ENCODE assay signal across 1 cellular context in the genomic region with DNA sequence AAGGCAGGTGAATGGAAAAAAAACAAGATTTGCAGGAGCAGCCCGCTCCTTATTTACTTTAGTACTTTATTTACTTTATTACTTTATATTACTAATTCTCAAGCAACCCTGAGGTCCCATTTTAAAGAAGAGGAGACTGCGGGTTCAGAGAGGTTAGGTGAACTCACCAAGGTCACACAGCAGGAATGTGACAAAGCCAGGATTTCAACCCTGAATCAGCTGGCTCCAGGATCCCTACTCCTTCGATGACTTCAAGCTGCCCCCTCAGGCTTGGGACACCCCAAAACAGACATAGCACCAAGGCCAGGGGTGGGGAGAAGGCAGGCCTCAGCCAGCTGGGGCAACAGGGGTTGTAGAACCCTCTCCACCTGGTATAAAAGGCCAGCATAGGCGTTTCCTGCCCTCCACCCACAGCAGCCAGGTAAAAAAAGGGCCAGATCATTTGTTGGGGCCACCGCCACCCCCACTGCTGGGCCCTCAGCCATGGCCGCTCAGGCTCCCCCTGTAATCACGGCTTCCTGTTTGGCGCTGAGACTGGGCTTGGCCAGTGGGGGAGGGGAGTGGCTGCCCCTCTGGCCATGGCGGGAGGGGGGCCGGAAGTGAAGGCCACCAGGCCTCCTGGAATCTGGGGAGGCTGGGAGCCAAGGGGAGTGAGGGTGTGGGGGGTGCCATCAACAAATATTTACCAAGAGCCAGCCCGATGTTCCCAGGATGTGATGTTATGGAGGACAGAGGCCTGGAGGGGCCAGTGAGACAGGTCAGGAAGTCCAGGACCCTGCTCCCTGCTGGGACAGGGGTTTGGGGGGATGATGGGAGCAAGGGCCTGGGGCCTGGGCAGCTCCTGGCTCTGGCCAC.
TF ChIP-seq lines count a peak whose summit lies in the region.

No MANE protein-coding gene starts in this region.

TF ChIP-seq in K562, 482 proteins besides CTCF, POLR2A, EP300 and RAD21 (continued from another document):
- TF ChIP-seq ZNF609 (CRISPR knock-in tag; IDR thresholded peaks at IDR 0.05; ENCODE audit: borderline replicate concordance) = no peak
- TF ChIP-seq TRIM24 (IDR thresholded peaks at IDR 0.05) = no peak
- TF ChIP-seq, protein P1, sequence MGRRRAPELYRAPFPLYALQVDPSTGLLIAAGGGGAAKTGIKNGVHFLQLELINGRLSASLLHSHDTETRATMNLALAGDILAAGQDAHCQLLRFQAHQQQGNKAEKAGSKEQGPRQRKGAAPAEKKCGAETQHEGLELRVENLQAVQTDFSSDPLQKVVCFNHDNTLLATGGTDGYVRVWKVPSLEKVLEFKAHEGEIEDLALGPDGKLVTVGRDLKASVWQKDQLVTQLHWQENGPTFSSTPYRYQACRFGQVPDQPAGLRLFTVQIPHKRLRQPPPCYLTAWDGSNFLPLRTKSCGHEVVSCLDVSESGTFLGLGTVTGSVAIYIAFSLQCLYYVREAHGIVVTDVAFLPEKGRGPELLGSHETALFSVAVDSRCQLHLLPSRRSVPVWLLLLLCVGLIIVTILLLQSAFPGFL (CRISPR knock-in tag; IDR thresholded peaks at IDR 0.05) = no peak
- no peak for TF ChIP-seq L3MBTL2 (IDR thresholded peaks at IDR 0.05)
- no peak for TF ChIP-seq TAF7 (tag; IDR thresholded peaks at IDR 0.05)
- no peak for TF ChIP-seq ZBTB1 (CRISPR knock-in tag; IDR thresholded peaks at IDR 0.05; ENCODE audit: borderline replicate concordance, low read depth)
- peak; percentile 85 for TF ChIP-seq ADNP (tag; IDR thresholded peaks at IDR 0.05)
- no peak for TF ChIP-seq MBD2 (IDR thresholded peaks at IDR 0.05; ENCODE audit: borderline replicate concordance, low read depth)
- no peak for TF ChIP-seq ZNF3 (CRISPR knock-in tag; IDR thresholded peaks at IDR 0.05)
- TF ChIP-seq ETS1 (conservative IDR thresholded peaks at IDR 0.05; ENCODE audit: control insufficient read depth, low read depth, low read length) = no peak
- peak; percentile 36; the same call in 1 of the 2 replicates for TF ChIP-seq RBFOX2 (IDR thresholded peaks at IDR 0.05; ENCODE audit: low read depth, low read length)
- TF ChIP-seq HDAC1 (IDR thresholded peaks at IDR 0.05) = no peak; a peak in 1 of 4 replicates
- TF ChIP-seq EGR1 (conservative IDR thresholded peaks at IDR 0.05) = 0 out of 2 replicates have a peak, but pooled peaks have one; percentile 5
- no peak for TF ChIP-seq SLC30A9 (CRISPR knock-in tag; IDR thresholded peaks at IDR 0.05)
- TF ChIP-seq LCOR (CRISPR knock-in tag; IDR thresholded peaks at IDR 0.05) = no peak
- TF ChIP-seq KLF13 (tag; IDR thresholded peaks at IDR 0.05; ENCODE audit: borderline replicate concordance, low read depth) = no peak
- peak; percentile 98 for TF ChIP-seq BCOR (IDR thresholded peaks at IDR 0.05)
- no peak for TF ChIP-seq ZHX1 (conservative IDR thresholded peaks at IDR 0.05; ENCODE audit: low read length)
- TF ChIP-seq NR1H2 (CRISPR knock-in tag; IDR thresholded peaks at IDR 0.05) = no peak
- TF ChIP-seq RNF219 (CRISPR knock-in tag; IDR thresholded peaks at IDR 0.05) = no peak
- TF ChIP-seq SMARCC2 (IDR thresholded peaks at IDR 0.05; ENCODE audit: low read depth) = no peak
- TF ChIP-seq RBM25 (IDR thresholded peaks at IDR 0.05; ENCODE audit: low read depth, low read length, severe bottlenecking) = peak; percentile 95
- no peak for TF ChIP-seq ATF7 (IDR thresholded peaks at IDR 0.05)
- TF ChIP-seq TCF15 (CRISPR knock-in tag; IDR thresholded peaks at IDR 0.05) = no peak
- no peak for TF ChIP-seq NFE2 (IDR thresholded peaks at IDR 0.05; ENCODE audit: low read depth)
- TF ChIP-seq ETV1 (tag; conservative IDR thresholded peaks at IDR 0.05; ENCODE audit: low read depth) = peak; percentile 65
- TF ChIP-seq ILK (tag; IDR thresholded peaks at IDR 0.05; ENCODE audit: borderline replicate concordance, low read depth) = no peak
- TF ChIP-seq ELF4 (CRISPR knock-in tag; IDR thresholded peaks at IDR 0.05) = no peak
- peak; percentile 80 for TF ChIP-seq HDAC2 (IDR thresholded peaks at IDR 0.05)
- no peak for TF ChIP-seq NRF1 (conservative IDR thresholded peaks at IDR 0.05 in 1 of 2, IDR thresholded peaks at IDR 0.05 in 1 of 2)
- TF ChIP-seq TCF3 (CRISPR knock-in tag; IDR thresholded peaks at IDR 0.05) = no peak
- TF ChIP-seq, protein P2, sequence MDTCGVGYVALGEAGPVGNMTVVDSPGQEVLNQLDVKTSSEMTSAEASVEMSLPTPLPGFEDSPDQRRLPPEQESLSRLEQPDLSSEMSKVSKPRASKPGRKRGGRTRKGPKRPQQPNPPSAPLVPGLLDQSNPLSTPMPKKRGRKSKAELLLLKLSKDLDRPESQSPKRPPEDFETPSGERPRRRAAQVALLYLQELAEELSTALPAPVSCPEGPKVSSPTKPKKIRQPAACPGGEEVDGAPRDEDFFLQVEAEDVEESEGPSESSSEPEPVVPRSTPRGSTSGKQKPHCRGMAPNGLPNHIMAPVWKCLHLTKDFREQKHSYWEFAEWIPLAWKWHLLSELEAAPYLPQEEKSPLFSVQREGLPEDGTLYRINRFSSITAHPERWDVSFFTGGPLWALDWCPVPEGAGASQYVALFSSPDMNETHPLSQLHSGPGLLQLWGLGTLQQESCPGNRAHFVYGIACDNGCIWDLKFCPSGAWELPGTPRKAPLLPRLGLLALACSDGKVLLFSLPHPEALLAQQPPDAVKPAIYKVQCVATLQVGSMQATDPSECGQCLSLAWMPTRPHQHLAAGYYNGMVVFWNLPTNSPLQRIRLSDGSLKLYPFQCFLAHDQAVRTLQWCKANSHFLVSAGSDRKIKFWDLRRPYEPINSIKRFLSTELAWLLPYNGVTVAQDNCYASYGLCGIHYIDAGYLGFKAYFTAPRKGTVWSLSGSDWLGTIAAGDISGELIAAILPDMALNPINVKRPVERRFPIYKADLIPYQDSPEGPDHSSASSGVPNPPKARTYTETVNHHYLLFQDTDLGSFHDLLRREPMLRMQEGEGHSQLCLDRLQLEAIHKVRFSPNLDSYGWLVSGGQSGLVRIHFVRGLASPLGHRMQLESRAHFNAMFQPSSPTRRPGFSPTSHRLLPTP (IDR thresholded peaks at IDR 0.05; ENCODE audit: borderline replicate concordance, extremely low read depth, insufficient read length) = no peak
- peak; percentile 59; the same call in 1 of the 2 replicates for TF ChIP-seq HDGF (IDR thresholded peaks at IDR 0.05)
- TF ChIP-seq ZNF184 (CRISPR knock-in tag; IDR thresholded peaks at IDR 0.05) = no peak
- no peak for TF ChIP-seq FOSL1 (tag; conservative IDR thresholded peaks at IDR 0.05)
- TF ChIP-seq TEAD2 (tag; IDR thresholded peaks at IDR 0.05) = no peak
- TF ChIP-seq, protein P3, sequence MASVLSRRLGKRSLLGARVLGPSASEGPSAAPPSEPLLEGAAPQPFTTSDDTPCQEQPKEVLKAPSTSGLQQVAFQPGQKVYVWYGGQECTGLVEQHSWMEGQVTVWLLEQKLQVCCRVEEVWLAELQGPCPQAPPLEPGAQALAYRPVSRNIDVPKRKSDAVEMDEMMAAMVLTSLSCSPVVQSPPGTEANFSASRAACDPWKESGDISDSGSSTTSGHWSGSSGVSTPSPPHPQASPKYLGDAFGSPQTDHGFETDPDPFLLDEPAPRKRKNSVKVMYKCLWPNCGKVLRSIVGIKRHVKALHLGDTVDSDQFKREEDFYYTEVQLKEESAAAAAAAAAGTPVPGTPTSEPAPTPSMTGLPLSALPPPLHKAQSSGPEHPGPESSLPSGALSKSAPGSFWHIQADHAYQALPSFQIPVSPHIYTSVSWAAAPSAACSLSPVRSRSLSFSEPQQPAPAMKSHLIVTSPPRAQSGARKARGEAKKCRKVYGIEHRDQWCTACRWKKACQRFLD (CRISPR knock-in tag; IDR thresholded peaks at IDR 0.05) = no peak
- no peak for TF ChIP-seq CBX3 (IDR thresholded peaks at IDR 0.05; ENCODE audit: borderline replicate concordance in 1 of 2, low read length in 2 of 2)
- no peak for TF ChIP-seq ELF2 (CRISPR knock-in tag; IDR thresholded peaks at IDR 0.05)
- TF ChIP-seq KLF6 (CRISPR knock-in tag; IDR thresholded peaks at IDR 0.05; ENCODE audit: borderline replicate concordance) = no peak
- no peak for TF ChIP-seq CBX2 (IDR thresholded peaks at IDR 0.05; ENCODE audit: insufficient read depth, low read length, poor library complexity, severe bottlenecking)
- no peak for TF ChIP-seq GATAD2A (IDR thresholded peaks at IDR 0.05)
- no peak for TF ChIP-seq MLX (CRISPR knock-in tag; conservative IDR thresholded peaks at IDR 0.05)
